25 cellular contexts compared by ENCODE assay signal in genomic region chr15:31848621-31849020, GRCh38.
"Had no signal": no experiment of that assay in that cellular context is flagged by ENCODE, and none has a peak within 500 bp of the region (broad histone marks: within the 10 kb centered on the region; RNA-seq: fewer than 3 reads in every experiment).

No MANE protein-coding gene starts in this region.

- H3K4me3 ChIP-seq: lower lobe of right lung, ovary, right atrium auricular region, skin epidermis, testis, thyroid gland, transverse colon, upper lobe of left lung, vagina had no signal

- H3K4me1 ChIP-seq: lower lobe of right lung, right atrium auricular region, thyroid gland, transverse colon, upper lobe of left lung, vagina had no signal

- H3K27me3 ChIP-seq: neutrophil, ovary, right atrium auricular region, testis, thyroid gland, transverse colon, upper lobe of left lung, vagina had no signal

- H3K27ac ChIP-seq: lower lobe of right lung, neutrophil, ovary, right atrium auricular region, skin epidermis, testis, thyroid gland, transverse colon, upper lobe of left lung, vagina had no signal

- DNase-seq: head of caudate nucleus; hypothalamus; immature natural killer cell; kidney; lower lobe of right lung; mammary epithelial cell; mesenchymal stem cell; naive thymus-derived CD8-positive, alpha-beta T cell; occipital lobe; ovary; stimulated activated CD4-positive, alpha-beta T cell treated with anti-CD3 and anti-CD28 coated beads, Interleukin-12 subunit alpha, Interleukin-12 subunit beta, amount 100 ng/mL, for 4 hours; stimulated activated CD4-positive, alpha-beta T cell treated with anti-CD3 and anti-CD28 coated beads, Interleukin-15, amount 100 ng/mL, for 24 hours; stimulated activated CD4-positive, alpha-beta T cell treated with anti-CD3 and anti-CD28 coated beads, Interleukin-4, amount 100 ng/mL, for 24 hours; stimulated activated naive CD4-positive, alpha-beta T cell; testis; thyroid gland; transverse colon; upper lobe of left lung had no signal

- H3K36me3 ChIP-seq: lower lobe of right lung, neutrophil, ovary, right atrium auricular region, thyroid gland, transverse colon, upper lobe of left lung, vagina had no signal

- ATAC-seq: left lobe of liver; lower lobe of right lung; naive thymus-derived CD8-positive, alpha-beta T cell; sciatic nerve; stimulated activated effector memory CD8-positive, alpha-beta T cell treated with anti-CD3 and anti-CD28 coated beads, Interleukin-12 subunit alpha, Interleukin-12 subunit beta, amount 100 ng/mL, for 72 hours had no signal

- H3K9me3 ChIP-seq: lower lobe of right lung, neutrophil, ovary, testis, thyroid gland, transverse colon, upper lobe of left lung, vagina had no signal
